ENCODE assay signal across 12 cellular contexts in genomic region chr5:560792-561166, GRCh38. TPM values are rescaled to one million over a fixed set of nuclear protein-coding genes. Genes with fewer than 3 reads are reported as not detected.
DNase-seq lines count a peak whose midpoint lies in the region; ATAC-seq and TF ChIP-seq lines count a peak whose summit lies in the region.
"Had no signal": no experiment of that assay in that cellular context is flagged by ENCODE, and none has a peak within 500 bp of the region (broad histone marks: within the 10 kb centered on the region; RNA-seq: fewer than 3 reads in every experiment).

No MANE protein-coding gene starts in this region.

- intact Hi-C loops in activated CD4-positive, alpha-beta memory T cell treated with anti-CD3 and anti-CD28 coated beads for 36 hours (cut with micrococcal nuclease), result no loop called here

- H3K27ac Mint-ChIP-seq in GM23338, result no peak overlapping the region
- no peak overlapping the region for H3K27ac Mint-ChIP-seq in activated CD4-positive, alpha-beta memory T cell treated with anti-CD3 and anti-CD28 coated beads for 36 hours
- H3K27ac Mint-ChIP-seq: CD4-positive, alpha-beta T cell; HFFc6 had no signal

- ATAC-seq in GM23338, result peak; percentile 51
- no peak for ATAC-seq in GM21619 (IDR thresholded peaks at IDR 0.05; ENCODE audit: unreplicated experiment)
- ATAC-seq in HG03469 (IDR thresholded peaks at IDR 0.05; ENCODE audit: unreplicated experiment), result no peak

- H3K9me3 Mint-ChIP-seq in GM23338, result no peaks in the 10 kb centered on the region
- H3K9me3 Mint-ChIP-seq in activated CD4-positive, alpha-beta memory T cell treated with anti-CD3 and anti-CD28 coated beads for 36 hours, result no peaks in the 10 kb centered on the region
- H3K9me3 Mint-ChIP-seq: CD4-positive, alpha-beta T cell; HFFc6 had no signal

- H3K79me2 ChIP-seq in GM23338 (replicated peaks; ENCODE audit: insufficient read depth), result no peaks in the 10 kb centered on the region

- no peak for TF ChIP-seq CTCF in GM23338 (conservative IDR thresholded peaks at IDR 0.05; ENCODE audit: low read depth in 2 of 2)

- H3K36me3 ChIP-seq in GM23338 (ENCODE audit: insufficient read depth), result no peaks in the 10 kb centered on the region

- no peaks in the 10 kb centered on the region for H3K9me2 ChIP-seq in GM23338 (ENCODE audit: insufficient read depth)

- peaks cover 9% of the 10 kb centered on the region for H3K27me3 Mint-ChIP-seq in GM23338 (ENCODE audit: insufficient read depth, low read depth, poor library complexity)
- peaks cover 12% of the 10 kb centered on the region for H3K27me3 Mint-ChIP-seq in activated CD4-positive, alpha-beta memory T cell treated with anti-CD3 and anti-CD28 coated beads for 36 hours

- CTCF ChIA-PET in activated CD4-positive, alpha-beta memory T cell treated with anti-CD3 and anti-CD28 coated beads for 36 hours (lab: Charles Lee), result no interaction called here

- H3K36me3 Mint-ChIP-seq in GM23338 (ENCODE audit: low read depth), result no peaks in the 10 kb centered on the region
- H3K36me3 Mint-ChIP-seq in activated CD4-positive, alpha-beta memory T cell treated with anti-CD3 and anti-CD28 coated beads for 36 hours, result no peaks in the 10 kb centered on the region

- no peak overlapping the region for H3K4me2 ChIP-seq in GM23338

- no peak overlapping the region for H3K4me3 Mint-ChIP-seq in GM23338
- no peak overlapping the region for H3K4me3 Mint-ChIP-seq in activated CD4-positive, alpha-beta memory T cell treated with anti-CD3 and anti-CD28 coated beads for 36 hours
- H3K4me3 Mint-ChIP-seq: CD4-positive, alpha-beta T cell; HFFc6 had no signal

- H4K20me1 ChIP-seq in GM23338 (replicated peaks; ENCODE audit: insufficient read depth), result no peaks in the 10 kb centered on the region

- POLR2A ChIA-PET in activated CD4-positive, alpha-beta memory T cell treated with anti-CD3 and anti-CD28 coated beads for 36 hours (lab: Charles Lee), result no interaction called here

- H3K27me3 ChIP-seq in GM23338 (ENCODE audit: insufficient read depth), result peaks cover 4% of the 10 kb centered on the region; the same call in 1 of the 2 replicates

- no peak overlapping the region for H3K27ac ChIP-seq in GM23338 (ENCODE audit: low read depth)
- H3K27ac ChIP-seq: C4-2B, GM23248 had no signal

- H3K4me1 Mint-ChIP-seq in GM23338, result no peaks in the 10 kb centered on the region
- H3K4me1 Mint-ChIP-seq in activated CD4-positive, alpha-beta memory T cell treated with anti-CD3 and anti-CD28 coated beads for 36 hours (ENCODE audit: low read depth), result no peaks in the 10 kb centered on the region

- H2AFZ ChIP-seq in GM23338, result no peak overlapping the region
- H2AFZ ChIP-seq: GM23248 had no signal

- no peaks in the 10 kb centered on the region for H3F3A ChIP-seq in GM23338 (replicated peaks; ENCODE audit: low read depth)

- no peak for DNase-seq in GM23338 (ENCODE audit: low spot score)
- DNase-seq in activated CD4-positive, alpha-beta memory T cell treated with anti-CD3 and anti-CD28 coated beads for 36 hours, result peak; percentile 1
- DNase-seq in mucosa of gallbladder (ENCODE audit: low spot score), result peak; percentile 3
- DNase-seq in ureter (ENCODE audit: low spot score), result peak; percentile 26
- no peak for DNase-seq in LoVo (ENCODE audit: low spot score)
- DNase-seq: ACHN; CD4-positive, alpha-beta T cell; GM23248; HFFc6 had no signal

- no peak overlapping the region for H3K4me3 ChIP-seq in GM23338
- H3K4me3 ChIP-seq: GM23248 had no signal

- no peaks in the 10 kb centered on the region for H3K4me1 ChIP-seq in GM23338 (ENCODE audit: insufficient read depth)

TF ChIP-seq in GM23338, 12 proteins besides CTCF, POLR2A, EP300 and RAD21 (continues in another document):
- TF ChIP-seq POLR2AphosphoS5 (IDR thresholded peaks at IDR 0.05; ENCODE audit: low read depth) (no peak), STAT1 (IDR thresholded peaks at IDR 0.05; ENCODE audit: unreplicated experiment) (no peak), EZH2phosphoT487 (IDR thresholded peaks at IDR 0.05; ENCODE audit: unreplicated experiment) (no peak), ETS1 (IDR thresholded peaks at IDR 0.05) (no peak), NANOG (IDR thresholded peaks at IDR 0.05; ENCODE audit: borderline replicate concordance) (no peak), JUNB (IDR thresholded peaks at IDR 0.05; ENCODE audit: unreplicated experiment) (no peak), ZNF331 (CRISPR knock-in tag; IDR thresholded peaks at IDR 0.05; ENCODE audit: low read depth) (no peak), CREB1 (CRISPR knock-in tag; IDR thresholded peaks at IDR 0.05; ENCODE audit: low read depth) (no peak), EZH2 (IDR thresholded peaks at IDR 0.05; ENCODE audit: low read depth, unreplicated experiment) (no peak)
- TF ChIP-seq, protein P1, sequence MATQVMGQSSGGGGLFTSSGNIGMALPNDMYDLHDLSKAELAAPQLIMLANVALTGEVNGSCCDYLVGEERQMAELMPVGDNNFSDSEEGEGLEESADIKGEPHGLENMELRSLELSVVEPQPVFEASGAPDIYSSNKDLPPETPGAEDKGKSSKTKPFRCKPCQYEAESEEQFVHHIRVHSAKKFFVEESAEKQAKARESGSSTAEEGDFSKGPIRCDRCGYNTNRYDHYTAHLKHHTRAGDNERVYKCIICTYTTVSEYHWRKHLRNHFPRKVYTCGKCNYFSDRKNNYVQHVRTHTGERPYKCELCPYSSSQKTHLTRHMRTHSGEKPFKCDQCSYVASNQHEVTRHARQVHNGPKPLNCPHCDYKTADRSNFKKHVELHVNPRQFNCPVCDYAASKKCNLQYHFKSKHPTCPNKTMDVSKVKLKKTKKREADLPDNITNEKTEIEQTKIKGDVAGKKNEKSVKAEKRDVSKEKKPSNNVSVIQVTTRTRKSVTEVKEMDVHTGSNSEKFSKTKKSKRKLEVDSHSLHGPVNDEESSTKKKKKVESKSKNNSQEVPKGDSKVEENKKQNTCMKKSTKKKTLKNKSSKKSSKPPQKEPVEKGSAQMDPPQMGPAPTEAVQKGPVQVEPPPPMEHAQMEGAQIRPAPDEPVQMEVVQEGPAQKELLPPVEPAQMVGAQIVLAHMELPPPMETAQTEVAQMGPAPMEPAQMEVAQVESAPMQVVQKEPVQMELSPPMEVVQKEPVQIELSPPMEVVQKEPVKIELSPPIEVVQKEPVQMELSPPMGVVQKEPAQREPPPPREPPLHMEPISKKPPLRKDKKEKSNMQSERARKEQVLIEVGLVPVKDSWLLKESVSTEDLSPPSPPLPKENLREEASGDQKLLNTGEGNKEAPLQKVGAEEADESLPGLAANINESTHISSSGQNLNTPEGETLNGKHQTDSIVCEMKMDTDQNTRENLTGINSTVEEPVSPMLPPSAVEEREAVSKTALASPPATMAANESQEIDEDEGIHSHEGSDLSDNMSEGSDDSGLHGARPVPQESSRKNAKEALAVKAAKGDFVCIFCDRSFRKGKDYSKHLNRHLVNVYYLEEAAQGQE (IDR thresholded peaks at IDR 0.05; ENCODE audit: unreplicated experiment), result no peak

RNA-seq across cellular contexts. Expression of gene SLC9A3, which starts 36.5 kb away (rescaled TPM):
- 2.2 and 3.1 TPM in 2 replicates for total RNA-seq in GM23338 (2014; rRNA removed; shearing (Covaris generic))
- polyA plus RNA-seq in GM23338 (2016; fragmentation: Nextera tagmentation; extraction: Ambion mirVana), result 0.39 and 0.75 TPM in 2 replicates
- total RNA-seq in activated CD4-positive, alpha-beta memory T cell treated with anti-CD3 and anti-CD28 coated beads for 36 hours, result 1 to 10 TPM; 1.7 to 1.8 TPM
- total RNA-seq in mucosa of gallbladder (537 TPM), ureter (1.1 TPM)

RNA-seq across cellular contexts. Expression of gene CEP72, which starts 51.4 kb away (rescaled TPM):
- 23.1 and 27.1 TPM in 2 replicates for total RNA-seq in GM23338 (2014; rRNA removed; shearing (Covaris generic))
- polyA plus RNA-seq in GM23338 (2016; fragmentation: Nextera tagmentation; extraction: Ambion mirVana), result 12.5 and 15.5 TPM in 2 replicates
- 10 to 100 TPM; 21.6 to 22.5 TPM for total RNA-seq in activated CD4-positive, alpha-beta memory T cell treated with anti-CD3 and anti-CD28 coated beads for 36 hours
- total RNA-seq in mucosa of gallbladder (26.7 TPM), ureter (10.9 TPM)

Comparison
In these comparisons a context has a peak if more than half of its experiments do, and no peak if none do; other contexts are left out.
1. DNase-seq: peak in activated CD4-positive, alpha-beta memory T cell treated with anti-CD3 and anti-CD28 coated beads for 36 hours (single experiment), mucosa of gallbladder (single experiment) and ureter (single experiment); none in GM23338 (single experiment) and LoVo (single experiment).
2. RNA of gene SLC9A3, which starts 36.5 kb away (total RNA-seq): 537 TPM in mucosa of gallbladder (single experiment); 2.2 to 3.1 TPM in GM23338, 1.7 to 1.8 TPM in activated CD4-positive, alpha-beta memory T cell treated with anti-CD3 and anti-CD28 coated beads for 36 hours and 1.1 TPM in ureter (single experiment); every median in the first group is over 100 times any median in the second.